Comparison of ENCODE assay signal across 1 cellular context in the genomic region with DNA sequence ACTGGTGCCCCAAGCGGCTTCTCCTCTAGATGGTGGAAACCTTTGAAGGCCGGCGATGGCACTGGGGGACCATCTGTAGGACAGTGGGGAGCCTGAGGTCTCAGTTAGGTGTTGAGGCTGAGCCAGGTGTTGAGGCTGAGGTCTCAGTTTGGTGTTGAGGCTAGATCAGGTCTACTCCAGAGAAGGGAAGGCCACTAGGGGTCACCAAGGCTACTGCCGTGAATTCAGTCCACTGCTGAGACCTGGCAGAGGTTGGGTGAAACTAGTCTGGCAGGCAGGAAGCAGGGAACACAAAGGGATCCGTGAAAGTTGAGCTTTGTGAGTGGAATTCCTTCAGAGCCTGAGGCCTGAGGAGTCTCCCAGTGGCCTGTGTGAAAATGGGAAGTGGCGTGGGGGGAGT.
TF ChIP-seq lines count a peak whose summit lies in the region.

No MANE protein-coding gene starts in this region.

TF ChIP-seq in HCT116, 20 proteins besides CTCF, POLR2A, EP300 and RAD21 (continued from another document):
- TF ChIP-seq, protein P1, sequence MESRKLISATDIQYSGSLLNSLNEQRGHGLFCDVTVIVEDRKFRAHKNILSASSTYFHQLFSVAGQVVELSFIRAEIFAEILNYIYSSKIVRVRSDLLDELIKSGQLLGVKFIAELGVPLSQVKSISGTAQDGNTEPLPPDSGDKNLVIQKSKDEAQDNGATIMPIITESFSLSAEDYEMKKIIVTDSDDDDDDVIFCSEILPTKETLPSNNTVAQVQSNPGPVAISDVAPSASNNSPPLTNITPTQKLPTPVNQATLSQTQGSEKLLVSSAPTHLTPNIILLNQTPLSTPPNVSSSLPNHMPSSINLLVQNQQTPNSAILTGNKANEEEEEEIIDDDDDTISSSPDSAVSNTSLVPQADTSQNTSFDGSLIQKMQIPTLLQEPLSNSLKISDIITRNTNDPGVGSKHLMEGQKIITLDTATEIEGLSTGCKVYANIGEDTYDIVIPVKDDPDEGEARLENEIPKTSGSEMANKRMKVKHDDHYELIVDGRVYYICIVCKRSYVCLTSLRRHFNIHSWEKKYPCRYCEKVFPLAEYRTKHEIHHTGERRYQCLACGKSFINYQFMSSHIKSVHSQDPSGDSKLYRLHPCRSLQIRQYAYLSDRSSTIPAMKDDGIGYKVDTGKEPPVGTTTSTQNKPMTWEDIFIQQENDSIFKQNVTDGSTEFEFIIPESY (IDR thresholded peaks at IDR 0.05; ENCODE audit: extremely low read depth, insufficient replicate concordance, low read length): no peak
